In genomic region chr2:109440507-109441156, GRCh38 we compare ENCODE assay signal across 17 cellular contexts.
"Had no signal": no experiment of that assay in that cellular context is flagged by ENCODE, and none has a peak within 500 bp of the region (broad histone marks: within the 10 kb centered on the region; RNA-seq: fewer than 3 reads in every experiment).

No MANE protein-coding gene starts in this region.

- H3K27ac Mint-ChIP-seq: activated B cell treated with CpG ODN at 0.5 μM for 24 hours; activated CD4-positive, alpha-beta T cell treated with anti-CD3 and anti-CD28 coated beads, Interleukin-2, amount 10 ng/mL, durations not matched to agents 7 days and 5 days; activated naive CD4-positive, alpha-beta T cell treated with anti-CD3 and anti-CD28 coated beads, Interleukin-2, amount 50 U/mL, for 72 hours; activated T-helper 17 cell treated with anti-CD3 and anti-CD28 coated beads, Interleukin-2, amount 50 U/mL, for 72 hours; memory B cell; nephron; stimulated activated naive CD8-positive, alpha-beta T cell treated with anti-CD3 and anti-CD28 coated beads, Interleukin-15, amount 100 ng/mL, for 72 hours had no signal

- H3K27me3 ChIP-seq: pancreas, tibial nerve had no signal

- H3K36me3 ChIP-seq: pancreas had no signal

- ATAC-seq: activated naive CD4-positive, alpha-beta T cell treated with anti-CD3 and anti-CD28 coated beads, Interleukin-2, amount 50 U/mL, for 72 hours; activated T-helper 17 cell treated with anti-CD3 and anti-CD28 coated beads, Interleukin-2, amount 50 U/mL, for 72 hours; SK-N-SH treated with all-trans-retinoic acid at 6 μM for 48 hours; stimulated activated naive CD8-positive, alpha-beta T cell treated with anti-CD3 and anti-CD28 coated beads, Interleukin-15, amount 100 ng/mL, for 72 hours had no signal

- DNase-seq: activated B cell treated with CpG ODN at 0.5 μM for 24 hours; activated CD4-positive, alpha-beta T cell treated with anti-CD3 and anti-CD28 coated beads, Interleukin-2, amount 10 ng/mL, durations not matched to agents 7 days and 5 days; activated CD8-positive, alpha-beta memory T cell treated with anti-CD3 and anti-CD28 coated beads for 24 hours; activated T-cell treated with anti-CD3 and anti-CD28 coated beads for 4 hours; central memory CD4-positive, alpha-beta T cell; dermis blood vessel endothelial cell; pancreas; stimulated activated CD4-positive, alpha-beta T cell treated with anti-CD3 and anti-CD28 coated beads, Interleukin-4, amount 100 ng/mL, for 4 hours; stimulated activated naive CD8-positive, alpha-beta T cell treated with anti-CD3 and anti-CD28 coated beads, Interleukin-15, amount 100 ng/mL, for 72 hours; T-helper 2 cell had no signal

- H3K27me3 Mint-ChIP-seq: activated B cell treated with CpG ODN at 0.5 μM for 24 hours; activated CD4-positive, alpha-beta T cell treated with anti-CD3 and anti-CD28 coated beads, Interleukin-2, amount 10 ng/mL, durations not matched to agents 7 days and 5 days; stimulated activated naive CD8-positive, alpha-beta T cell treated with anti-CD3 and anti-CD28 coated beads, Interleukin-15, amount 100 ng/mL, for 72 hours had no signal

- H3K4me1 Mint-ChIP-seq: activated B cell treated with CpG ODN at 0.5 μM for 24 hours; activated CD4-positive, alpha-beta T cell treated with anti-CD3 and anti-CD28 coated beads, Interleukin-2, amount 10 ng/mL, durations not matched to agents 7 days and 5 days; activated T-helper 17 cell treated with anti-CD3 and anti-CD28 coated beads, Interleukin-2, amount 50 U/mL, for 72 hours; memory B cell; stimulated activated naive CD8-positive, alpha-beta T cell treated with anti-CD3 and anti-CD28 coated beads, Interleukin-15, amount 100 ng/mL, for 72 hours had no signal

- H3K27ac ChIP-seq: pancreas, tibial nerve had no signal

- H3K4me3 Mint-ChIP-seq: activated B cell treated with CpG ODN at 0.5 μM for 24 hours; activated CD4-positive, alpha-beta T cell treated with anti-CD3 and anti-CD28 coated beads, Interleukin-2, amount 10 ng/mL, durations not matched to agents 7 days and 5 days; activated T-helper 17 cell treated with anti-CD3 and anti-CD28 coated beads, Interleukin-2, amount 50 U/mL, for 72 hours; memory B cell; nephron; stimulated activated naive CD8-positive, alpha-beta T cell treated with anti-CD3 and anti-CD28 coated beads, Interleukin-15, amount 100 ng/mL, for 72 hours had no signal

- H3K4me1 ChIP-seq: pancreas had no signal

- H3K9me3 ChIP-seq: pancreas had no signal

- H3K4me3 ChIP-seq: pancreas, skin epidermis, tibial nerve had no signal
